In genomic region chr7:28922618-28923331, GRCh38 we compare ENCODE assay signal across 8 cellular contexts. TPM values are rescaled to one million over a fixed set of nuclear protein-coding genes. Genes with fewer than 3 reads are reported as not detected.
A peak's percentile ranks its signal among the peaks of the same experiment; 100 is the strongest.
DNase-seq lines count a peak whose midpoint lies in the region; ATAC-seq and TF ChIP-seq lines count a peak whose summit lies in the region.

No MANE protein-coding gene starts in this region.

- H3K36me3 ChIP-seq in SU-DHL-6 (ENCODE audit: low read length): no peaks in the 10 kb centered on the region
- no peaks in the 10 kb centered on the region for H3K36me3 ChIP-seq in right atrium auricular region

- no peak overlapping the region for H3K9ac ChIP-seq in SU-DHL-6 (ENCODE audit: low read length)

- no peaks in the 10 kb centered on the region for H4K20me1 ChIP-seq in SU-DHL-6 (ENCODE audit: low read depth, low read length)

- no peaks in the 10 kb centered on the region for H3F3A ChIP-seq in SU-DHL-6 (ENCODE audit: insufficient read depth)

- no peak for ATAC-seq in HG02973 (IDR thresholded peaks at IDR 0.05; ENCODE audit: unreplicated experiment)

- no peak overlapping the region for H3K27ac ChIP-seq in SU-DHL-6 (ENCODE audit: low read depth, low read length)
- H3K27ac ChIP-seq in right atrium auricular region: no peak overlapping the region

- H3K79me2 ChIP-seq in SU-DHL-6 (ENCODE audit: insufficient read depth, low read length): no peaks in the 10 kb centered on the region

- no peaks in the 10 kb centered on the region for H3K9me2 ChIP-seq in SU-DHL-6 (replicated peaks; ENCODE audit: insufficient read depth, low read length)

- DNase-seq in SIG-M5 treated with dmso at 0.1 percent for 504 hours (lab: John Stamatoyannopoulos, UW; ENCODE audit: unreplicated experiment) (peak; percentile 55), SIG-M5 (lab: John Stamatoyannopoulos, UW) (no peak), NCI-H1092 treated with DMSO at 0.1 percent for 48 hours (lab: John Stamatoyannopoulos, UW) (peak; percentile 87), amniotic epithelial cell (ENCODE audit: low read depth) (peak; percentile 58), right atrium auricular region (ENCODE audit: low spot score) (peak; percentile 75), retina (peak; percentile 79)

- no peak overlapping the region for H2AFZ ChIP-seq in SU-DHL-6 (ENCODE audit: low read depth, low read length, severe bottlenecking)

- H3K4me3 ChIP-seq in SU-DHL-6 (ENCODE audit: insufficient read depth, low read length, poor library complexity, severe bottlenecking) (no peak overlapping the region), right atrium auricular region (no peak overlapping the region)

- no peaks in the 10 kb centered on the region for H3K27me3 ChIP-seq in SU-DHL-6 (ENCODE audit: low read length)
- no peaks in the 10 kb centered on the region for H3K27me3 ChIP-seq in right atrium auricular region

- peaks cover 0 to 12% of the 10 kb centered on the region in 2 donors for H3K4me1 ChIP-seq in right atrium auricular region

- H3K9me3 ChIP-seq in SU-DHL-6 (ENCODE audit: insufficient read depth, low read length) (no peaks in the 10 kb centered on the region), right atrium auricular region (no peaks in the 10 kb centered on the region)

- no peak overlapping the region for H3K4me2 ChIP-seq in SU-DHL-6 (ENCODE audit: low read depth, low read length, poor library complexity, severe bottlenecking)

- TF ChIP-seq CTCF in SU-DHL-6 (IDR thresholded peaks at IDR 0.05; ENCODE audit: insufficient read depth, low read length, poor library complexity, severe bottlenecking): peak; percentile 97
- peak; percentile 75 to 91 for TF ChIP-seq CTCF in right atrium auricular region (IDR thresholded peaks at IDR 0.05)

RNA-seq across cellular contexts. Expression of gene TRIL, which starts 35.4 kb away (rescaled TPM):
- 1 to 10 TPM in 1 of 2 donors, under 1 TPM in 1; 0.83 to 4.4 TPM for total RNA-seq in right atrium auricular region
